9 cellular contexts compared by ENCODE assay signal in genomic region chr16:55479560-55480197, GRCh38. TPM values are rescaled to one million over a fixed set of nuclear protein-coding genes. Genes with fewer than 3 reads are reported as not detected.
DNase-seq lines count a peak whose midpoint lies in the region; ATAC-seq and TF ChIP-seq lines count a peak whose summit lies in the region.
"Had no signal": no experiment of that assay in that cellular context is flagged by ENCODE, and none has a peak within 500 bp of the region (broad histone marks: within the 10 kb centered on the region; RNA-seq: fewer than 3 reads in every experiment).

No MANE protein-coding gene starts in this region.

- POLR2A ChIA-PET in activated CD4-positive, alpha-beta memory T cell treated with anti-CD3 and anti-CD28 coated beads, Interleukin-2, amount 10 ng/mL, durations not matched to agents 7 days and 5 days (lab: Charles Lee), result no interaction called here
- POLR2A ChIA-PET in activated CD4-positive, alpha-beta memory T cell treated with anti-CD3 and anti-CD28 coated beads for 36 hours (lab: Charles Lee), result no interaction called here

- peak overlapping the region; percentile 96 for H3K4me3 ChIP-seq in mesodermal cell (ENCODE audit: extremely low read depth, insufficient read depth, low read length, poor library complexity, severe bottlenecking)

- H3K4me1 Mint-ChIP-seq in activated CD4-positive, alpha-beta memory T cell treated with anti-CD3 and anti-CD28 coated beads, Interleukin-2, amount 10 ng/mL, durations not matched to agents 7 days and 5 days, result peaks cover 4% of the 10 kb centered on the region
- no peaks in the 10 kb centered on the region for H3K4me1 Mint-ChIP-seq in activated CD4-positive, alpha-beta memory T cell treated with anti-CD3 and anti-CD28 coated beads for 36 hours (ENCODE audit: low read depth)
- H3K4me1 Mint-ChIP-seq in type B pancreatic cell (ENCODE audit: unreplicated experiment), result peaks cover 18% of the 10 kb centered on the region

- H3K4me1 ChIP-seq in mesodermal cell (ENCODE audit: control insufficient read depth, insufficient read depth, low read length, poor library complexity, severe bottlenecking), result peaks cover 56% of the 10 kb centered on the region

- CTCF ChIA-PET in activated CD4-positive, alpha-beta memory T cell treated with anti-CD3 and anti-CD28 coated beads, Interleukin-2, amount 10 ng/mL, durations not matched to agents 7 days and 5 days (lab: Charles Lee), result interaction anchor here (0.8 to 1.7 kb wide), 2 partner anchors 10 to 15 kb away, joined by 3 to 6 read pairs; no protein-coding TSS in a partner anchor
- CTCF ChIA-PET in activated CD4-positive, alpha-beta memory T cell treated with anti-CD3 and anti-CD28 coated beads for 36 hours (lab: Charles Lee), result no interaction called here

- TF ChIP-seq CTCF in type B pancreatic cell (conservative IDR thresholded peaks at IDR 0.05), result no peak
- no peak for TF ChIP-seq CTCF in omental fat pad (IDR thresholded peaks at IDR 0.05)

- no peak overlapping the region for H3K27ac Mint-ChIP-seq in activated CD4-positive, alpha-beta memory T cell treated with anti-CD3 and anti-CD28 coated beads, Interleukin-2, amount 10 ng/mL, durations not matched to agents 7 days and 5 days
- H3K27ac Mint-ChIP-seq in activated CD4-positive, alpha-beta memory T cell treated with anti-CD3 and anti-CD28 coated beads for 36 hours, result no peak overlapping the region
- H3K27ac Mint-ChIP-seq in type B pancreatic cell, result peak overlapping the region; percentile 71

- peak overlapping the region; percentile 88 for H3K27ac ChIP-seq in mesodermal cell (ENCODE audit: low read depth, low read length, severe bottlenecking)

- intact Hi-C loops in activated CD4-positive, alpha-beta memory T cell treated with anti-CD3 and anti-CD28 coated beads for 36 hours (cut with micrococcal nuclease), result no loop called here

- peaks cover 35% of the 10 kb centered on the region for H3K27me3 Mint-ChIP-seq in activated CD4-positive, alpha-beta memory T cell treated with anti-CD3 and anti-CD28 coated beads, Interleukin-2, amount 10 ng/mL, durations not matched to agents 7 days and 5 days
- peaks cover 43% of the 10 kb centered on the region for H3K27me3 Mint-ChIP-seq in activated CD4-positive, alpha-beta memory T cell treated with anti-CD3 and anti-CD28 coated beads for 36 hours
- H3K27me3 Mint-ChIP-seq in type B pancreatic cell, result peaks cover 60% of the 10 kb centered on the region

- WGBS in mesodermal cell (ENCODE audit: insufficient coverage in 2 of 2), 2 experiments, result 0% methylated on average over 20 to 24 of the region's 28 CpGs

- H3K4me3 Mint-ChIP-seq in activated CD4-positive, alpha-beta memory T cell treated with anti-CD3 and anti-CD28 coated beads, Interleukin-2, amount 10 ng/mL, durations not matched to agents 7 days and 5 days, result peak overlapping the region; percentile 13
- no peak overlapping the region for H3K4me3 Mint-ChIP-seq in activated CD4-positive, alpha-beta memory T cell treated with anti-CD3 and anti-CD28 coated beads for 36 hours
- H3K4me3 Mint-ChIP-seq in type B pancreatic cell, result peak overlapping the region; percentile 94

- peaks cover 36% of the 10 kb centered on the region for H3K36me3 ChIP-seq in mesodermal cell (ENCODE audit: control insufficient read depth, insufficient read depth, low read length)

- no peaks in the 10 kb centered on the region for H3K9me3 ChIP-seq in mesodermal cell (ENCODE audit: control insufficient read depth, low read length)

- H3K9me3 Mint-ChIP-seq in activated CD4-positive, alpha-beta memory T cell treated with anti-CD3 and anti-CD28 coated beads, Interleukin-2, amount 10 ng/mL, durations not matched to agents 7 days and 5 days, result no peaks in the 10 kb centered on the region
- H3K9me3 Mint-ChIP-seq in activated CD4-positive, alpha-beta memory T cell treated with anti-CD3 and anti-CD28 coated beads for 36 hours, result no peaks in the 10 kb centered on the region
- no peaks in the 10 kb centered on the region for H3K9me3 Mint-ChIP-seq in type B pancreatic cell

- no peak for DNase-seq in activated CD4-positive, alpha-beta memory T cell treated with anti-CD3 and anti-CD28 coated beads, Interleukin-2, amount 10 ng/mL, durations not matched to agents 7 days and 5 days
- DNase-seq in activated CD4-positive, alpha-beta memory T cell treated with anti-CD3 and anti-CD28 coated beads for 36 hours, result no peak
- DNase-seq in dermis blood vessel endothelial cell, result peak; percentile 28
- no peak for DNase-seq in type B pancreatic cell (ENCODE audit: extremely low spot score, unreplicated experiment)
- DNase-seq in omental fat pad (ENCODE audit: low spot score), result no peak
- no peak for DNase-seq in activated naive CD4-positive, alpha-beta T cell treated with Interleukin-2 at 50 U/mL for 16 hours
- DNase-seq: activated naive CD4-positive, alpha-beta T cell had no signal

- ATAC-seq in HG03521 (IDR thresholded peaks at IDR 0.05; ENCODE audit: unreplicated experiment) (no peak), omental fat pad (ENCODE audit: low FRiP score) (no peak)

- no peaks in the 10 kb centered on the region for H3K36me3 Mint-ChIP-seq in activated CD4-positive, alpha-beta memory T cell treated with anti-CD3 and anti-CD28 coated beads, Interleukin-2, amount 10 ng/mL, durations not matched to agents 7 days and 5 days (ENCODE audit: low read depth)
- H3K36me3 Mint-ChIP-seq in activated CD4-positive, alpha-beta memory T cell treated with anti-CD3 and anti-CD28 coated beads for 36 hours, result no peaks in the 10 kb centered on the region
- H3K36me3 Mint-ChIP-seq in type B pancreatic cell, result peaks cover 7% of the 10 kb centered on the region

RNA-seq across cellular contexts. Expression of gene MMP2, which starts 0.7 kb away (rescaled TPM):
- total RNA-seq in activated CD4-positive, alpha-beta memory T cell treated with anti-CD3 and anti-CD28 coated beads, Interleukin-2, amount 10 ng/mL, durations not matched to agents 7 days and 5 days, result under 1 TPM; 0.20 to 0.30 TPM
- total RNA-seq in activated CD4-positive, alpha-beta memory T cell treated with anti-CD3 and anti-CD28 coated beads for 36 hours, result not detected
- total RNA-seq in dermis blood vessel endothelial cell, result 16.7 and 20.5 TPM in 2 replicates
- polyA plus RNA-seq in mesodermal cell (2013, experiment 1 of 2), result 766 TPM
- polyA plus RNA-seq in mesodermal cell (2013, experiment 2 of 2), result 653 TPM
- total RNA-seq in type B pancreatic cell (ENCODE audit: low replicate concordance), result 5.7 and 106 TPM in 2 replicates
- total RNA-seq in omental fat pad, result 100 to 1,000 TPM; 217 to 549 (median 381) TPM

RNA-seq across cellular contexts. Expression of gene LPCAT2, which starts 29.2 kb away (rescaled TPM):
- total RNA-seq in activated CD4-positive, alpha-beta memory T cell treated with anti-CD3 and anti-CD28 coated beads, Interleukin-2, amount 10 ng/mL, durations not matched to agents 7 days and 5 days, result 1 to 10 TPM; 1.3 to 1.6 TPM
- under 1 TPM; 0.12 to 0.40 TPM for total RNA-seq in activated CD4-positive, alpha-beta memory T cell treated with anti-CD3 and anti-CD28 coated beads for 36 hours
- total RNA-seq in dermis blood vessel endothelial cell, result 23.9 and 37.6 TPM in 2 replicates
- polyA plus RNA-seq in mesodermal cell (2013, experiment 1 of 2), result 16.6 TPM
- polyA plus RNA-seq in mesodermal cell (2013, experiment 2 of 2), result 14.0 TPM
- total RNA-seq in type B pancreatic cell (ENCODE audit: low replicate concordance), result 18.9 and 38.6 TPM in 2 replicates
- total RNA-seq in omental fat pad, result 10 to 100 TPM in 3 of 4 donors, 1 to 10 TPM in 1; 9.6 to 20.5 (median 15.9) TPM
